Comparison of ENCODE assay signal across 13 cellular contexts in genomic region chr15:95839367-95839782, GRCh38.
DNase-seq lines count a peak whose midpoint lies in the region; ATAC-seq lines count a peak whose summit lies in the region.
"Had no signal": no experiment of that assay in that cellular context is flagged by ENCODE, and none has a peak within 500 bp of the region (broad histone marks: within the 10 kb centered on the region; RNA-seq: fewer than 3 reads in every experiment).

No MANE protein-coding gene starts in this region.

- peak overlapping the region; percentile 40 for H3K4me3 Mint-ChIP-seq in activated CD4-positive, alpha-beta T cell treated with anti-CD3 and anti-CD28 coated beads, Interleukin-2, amount 10 ng/mL, durations not matched to agents 7 days and 5 days
- peak overlapping the region; percentile 2 for H3K4me3 Mint-ChIP-seq in T-helper 17 cell
- H3K4me3 Mint-ChIP-seq: mesothelial cell of epicardium had no signal

- no peaks in the 10 kb centered on the region for H3K36me3 ChIP-seq in skeletal muscle satellite cell (ENCODE audit: insufficient read depth, low read length)
- H3K36me3 ChIP-seq: WERI-Rb-1 had no signal

- peaks cover 10% of the 10 kb centered on the region for H3K27me3 Mint-ChIP-seq in activated CD4-positive, alpha-beta T cell treated with anti-CD3 and anti-CD28 coated beads, Interleukin-2, amount 10 ng/mL, durations not matched to agents 7 days and 5 days
- no peaks in the 10 kb centered on the region for H3K27me3 Mint-ChIP-seq in T-helper 17 cell

- H3K4me2 ChIP-seq in skeletal muscle satellite cell (ENCODE audit: low read length) = peak overlapping the region; percentile 29
- H3K4me2 ChIP-seq: A549 had no signal

- H3K4me3 ChIP-seq in skeletal muscle satellite cell (ENCODE audit: low read length) = no peak overlapping the region
- H3K4me3 ChIP-seq: A549, dorsolateral prefrontal cortex had no signal

- peaks cover 51% of the 10 kb centered on the region for H3K4me1 Mint-ChIP-seq in activated CD4-positive, alpha-beta T cell treated with anti-CD3 and anti-CD28 coated beads, Interleukin-2, amount 10 ng/mL, durations not matched to agents 7 days and 5 days
- H3K4me1 Mint-ChIP-seq in T-helper 17 cell = no peaks in the 10 kb centered on the region

- peaks cover 20% of the 10 kb centered on the region for H3K36me3 Mint-ChIP-seq in activated CD4-positive, alpha-beta T cell treated with anti-CD3 and anti-CD28 coated beads, Interleukin-2, amount 10 ng/mL, durations not matched to agents 7 days and 5 days (ENCODE audit: low read depth)
- H3K36me3 Mint-ChIP-seq in T-helper 17 cell (ENCODE audit: low read depth) = no peaks in the 10 kb centered on the region
- H3K36me3 Mint-ChIP-seq: mesothelial cell of epicardium had no signal

- no peaks in the 10 kb centered on the region for H3K27me3 ChIP-seq in skeletal muscle satellite cell (ENCODE audit: control insufficient read depth, insufficient read depth, low read length)
- H3K27me3 ChIP-seq: dorsolateral prefrontal cortex had no signal

- POLR2A ChIA-PET in activated CD4-positive, alpha-beta T cell treated with anti-CD3 and anti-CD28 coated beads, Interleukin-2, amount 10 ng/mL, durations not matched to agents 7 days and 5 days (lab: Charles Lee) = no interaction called here

- H3K9ac ChIP-seq in skeletal muscle satellite cell (ENCODE audit: low read depth, low read length) = no peak overlapping the region

- CTCF ChIA-PET in activated CD4-positive, alpha-beta T cell treated with anti-CD3 and anti-CD28 coated beads, Interleukin-2, amount 10 ng/mL, durations not matched to agents 7 days and 5 days (lab: Charles Lee) = no interaction called here

- H3K27ac Mint-ChIP-seq in activated CD4-positive, alpha-beta T cell treated with anti-CD3 and anti-CD28 coated beads, Interleukin-2, amount 10 ng/mL, durations not matched to agents 7 days and 5 days = peak overlapping the region; percentile 97
- H3K27ac Mint-ChIP-seq in T-helper 17 cell = no peak overlapping the region
- H3K27ac Mint-ChIP-seq: mesothelial cell of epicardium had no signal

- peaks cover 27% of the 10 kb centered on the region for H3K4me1 ChIP-seq in skeletal muscle satellite cell (ENCODE audit: control insufficient read depth, insufficient read depth, low read length)
- H3K4me1 ChIP-seq: A549 had no signal

- H3K9me3 ChIP-seq in T-helper 17 cell (ENCODE audit: control insufficient read depth, low read length, poor library complexity, severe bottlenecking) (no peaks in the 10 kb centered on the region), skeletal muscle satellite cell (replicated peaks; ENCODE audit: low read length) (no peaks in the 10 kb centered on the region)
- H3K9me3 ChIP-seq: A549 had no signal

- peaks cover 11% of the 10 kb centered on the region for H3K9me3 Mint-ChIP-seq in activated CD4-positive, alpha-beta T cell treated with anti-CD3 and anti-CD28 coated beads, Interleukin-2, amount 10 ng/mL, durations not matched to agents 7 days and 5 days
- H3K9me3 Mint-ChIP-seq: mesothelial cell of epicardium had no signal

- ATAC-seq in HG02759 (IDR thresholded peaks at IDR 0.05; ENCODE audit: unreplicated experiment) = peak; percentile 95
- ATAC-seq in T-helper 17 cell = peak; percentile 51
- no peak for ATAC-seq in esophagus mucosa
- ATAC-seq: A549 had no signal

- peak; percentile 49 for DNase-seq in activated CD4-positive, alpha-beta T cell treated with anti-CD3 and anti-CD28 coated beads, Interleukin-2, amount 10 ng/mL, durations not matched to agents 7 days and 5 days
- no peak for DNase-seq in activated CD4-positive, alpha-beta T cell treated with anti-CD3 and anti-CD28 coated beads, Interleukin-2, amount 50 U/mL, for 1 hour
- DNase-seq in T-helper 17 cell (no peak), activated gamma-delta T cell (lab: John Stamatoyannopoulos, UW) (no peak), iPS-NIHi11 (ENCODE audit: low spot score) (no peak)
- DNase-seq: dorsolateral prefrontal cortex, NCI-H1694, WERI-Rb-1 had no signal
